Comparison of ENCODE assay signal across 12 cellular contexts in the genomic region with DNA sequence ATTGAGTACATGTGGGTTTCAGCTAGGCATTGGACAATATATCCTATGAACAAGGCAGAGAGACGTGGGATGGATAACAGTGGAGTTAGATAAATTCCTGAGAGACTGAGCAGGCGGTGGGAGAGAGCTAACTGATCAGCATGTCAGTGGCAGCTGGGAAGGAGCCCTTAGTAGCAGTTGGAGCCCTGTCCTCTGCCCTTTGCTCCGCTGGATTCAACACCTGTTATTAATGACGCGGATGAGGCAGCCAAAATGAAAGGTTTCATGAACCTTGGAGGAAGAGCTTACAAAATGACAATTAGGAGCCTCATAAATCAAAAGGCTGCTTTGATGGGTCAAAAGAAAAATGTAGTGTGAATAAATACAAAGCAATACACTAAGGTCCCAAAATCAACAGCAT.
"Had no signal": no experiment of that assay in that cellular context is flagged by ENCODE, and none has a peak within 500 bp of the region (broad histone marks: within the 10 kb centered on the region; RNA-seq: fewer than 3 reads in every experiment).

No MANE protein-coding gene starts in this region.

- H3K4me3 ChIP-seq: adrenal gland, colonic mucosa, heart right ventricle, left ventricle myocardium inferior, thyroid gland had no signal

- H3K36me3 ChIP-seq: colonic mucosa had no signal

- H3K9me3 ChIP-seq: adrenal gland, colonic mucosa, heart right ventricle, left ventricle myocardium inferior, thyroid gland had no signal

- H3K4me1 ChIP-seq: adrenal gland, colonic mucosa had no signal

- H3K27ac ChIP-seq: adrenal gland, colonic mucosa, heart right ventricle, left ventricle myocardium inferior, thyroid gland had no signal

- ATAC-seq: heart right ventricle had no signal

- DNase-seq: activated B cell treated with CpG ODN at 0.5 μM for 24 hours; activated CD4-positive, alpha-beta T cell treated with anti-CD3 and anti-CD28 coated beads, Interleukin-2, amount 10 ng/mL, durations not matched to agents 24 days and 14 days; activated naive CD4-positive, alpha-beta T cell treated with anti-CD3 and anti-CD28 coated beads, Interleukin-2, amount 50 U/mL, for 16 hours; adrenal gland; caudate nucleus; colonic mucosa; effector CD4-positive, alpha-beta T cell; heart right ventricle; left ventricle myocardium inferior; stimulated activated CD4-positive, alpha-beta T cell treated with anti-CD3 and anti-CD28 coated beads, Interleukin-15, amount 100 ng/mL, for 24 hours; stimulated activated CD4-positive, alpha-beta T cell treated with anti-CD3 and anti-CD28 coated beads, Interleukin-4, amount 100 ng/mL, for 4 hours; thyroid gland had no signal

- H3K27me3 ChIP-seq: adrenal gland, colonic mucosa, heart right ventricle, thyroid gland had no signal
